In the genomic region with DNA sequence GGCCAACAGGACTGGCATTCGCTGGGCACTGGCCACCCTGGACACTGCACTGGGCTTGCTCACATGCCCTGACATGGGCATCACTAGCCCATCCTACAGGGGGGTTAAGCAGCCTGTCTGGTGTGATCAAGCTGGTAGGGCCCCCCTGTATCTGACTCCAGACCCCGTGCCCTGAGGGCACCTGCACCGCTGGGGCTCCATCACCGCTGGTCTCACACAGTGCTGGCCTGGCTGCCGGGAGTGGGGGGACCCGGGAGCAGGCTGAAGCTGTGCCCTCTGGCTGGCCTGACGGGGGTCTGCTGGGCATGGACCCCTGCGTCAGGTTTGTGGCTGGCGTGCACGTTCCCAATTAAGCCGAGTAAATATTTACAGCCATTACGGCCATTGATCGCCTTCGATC, we compare ENCODE assay signal across 2 cellular contexts.
TF ChIP-seq lines count a peak whose summit lies in the region.

No MANE protein-coding gene starts in this region.

TF ChIP-seq in H1, 55 proteins besides CTCF, POLR2A, EP300 and RAD21:
- no peak for TF ChIP-seq JUN (IDR thresholded peaks at IDR 0.05; ENCODE audit: low read depth, low read length)
- TF ChIP-seq, protein P1, sequence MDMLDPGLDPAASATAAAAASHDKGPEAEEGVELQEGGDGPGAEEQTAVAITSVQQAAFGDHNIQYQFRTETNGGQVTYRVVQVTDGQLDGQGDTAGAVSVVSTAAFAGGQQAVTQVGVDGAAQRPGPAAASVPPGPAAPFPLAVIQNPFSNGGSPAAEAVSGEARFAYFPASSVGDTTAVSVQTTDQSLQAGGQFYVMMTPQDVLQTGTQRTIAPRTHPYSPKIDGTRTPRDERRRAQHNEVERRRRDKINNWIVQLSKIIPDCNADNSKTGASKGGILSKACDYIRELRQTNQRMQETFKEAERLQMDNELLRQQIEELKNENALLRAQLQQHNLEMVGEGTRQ (IDR thresholded peaks at IDR 0.05; ENCODE audit: low read length) = no peak
- TF ChIP-seq, protein P2, sequence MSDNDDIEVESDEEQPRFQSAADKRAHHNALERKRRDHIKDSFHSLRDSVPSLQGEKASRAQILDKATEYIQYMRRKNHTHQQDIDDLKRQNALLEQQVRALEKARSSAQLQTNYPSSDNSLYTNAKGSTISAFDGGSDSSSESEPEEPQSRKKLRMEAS (IDR thresholded peaks at IDR 0.05) = no peak
- TF ChIP-seq CHD1 (IDR thresholded peaks at IDR 0.05; ENCODE audit: low read depth, low read length) = no peak
- TF ChIP-seq ASH2L (IDR thresholded peaks at IDR 0.05; ENCODE audit: low read length) = no peak
- TF ChIP-seq HDAC2 (IDR thresholded peaks at IDR 0.05; ENCODE audit: borderline replicate concordance in 1 of 2, low read depth in 2 of 2, low read length in 2 of 2) = no peak
- TF ChIP-seq CEBPB (IDR thresholded peaks at IDR 0.05; ENCODE audit: low read depth, low read length) = no peak
- no peak for TF ChIP-seq SRF (IDR thresholded peaks at IDR 0.05; ENCODE audit: low read depth, low read length)
- TF ChIP-seq YY1 (IDR thresholded peaks at IDR 0.05; ENCODE audit: low read depth, low read length) = no peak
- TF ChIP-seq PHF8 (conservative IDR thresholded peaks at IDR 0.05; ENCODE audit: low read depth, low read length) = no peak
- no peak for TF ChIP-seq KDM1A (IDR thresholded peaks at IDR 0.05; ENCODE audit: borderline replicate concordance, low read length)
- TF ChIP-seq TAF7 (optimal IDR thresholded peaks at IDR 0.05; ENCODE audit: borderline replicate concordance, low read depth, low read length) = no peak

TF ChIP-seq in HEK293T, 16 proteins besides CTCF, POLR2A, EP300 and RAD21:
- TF ChIP-seq L3MBTL2 (conservative IDR thresholded peaks at IDR 0.05) (no peak), LEF1 (IDR thresholded peaks at IDR 0.05; ENCODE audit: borderline replicate concordance) (no peak), ARNT (IDR thresholded peaks at IDR 0.05) (no peak), FOXK2 (IDR thresholded peaks at IDR 0.05) (no peak), TARDBP (IDR thresholded peaks at IDR 0.05) (no peak), ZNF384 (IDR thresholded peaks at IDR 0.05) (no peak), FOXM1 (IDR thresholded peaks at IDR 0.05; ENCODE audit: borderline replicate concordance) (no peak), HDGF (IDR thresholded peaks at IDR 0.05; ENCODE audit: borderline replicate concordance) (no peak)
